ENCODE assay signal across 12 cellular contexts in the genomic region with DNA sequence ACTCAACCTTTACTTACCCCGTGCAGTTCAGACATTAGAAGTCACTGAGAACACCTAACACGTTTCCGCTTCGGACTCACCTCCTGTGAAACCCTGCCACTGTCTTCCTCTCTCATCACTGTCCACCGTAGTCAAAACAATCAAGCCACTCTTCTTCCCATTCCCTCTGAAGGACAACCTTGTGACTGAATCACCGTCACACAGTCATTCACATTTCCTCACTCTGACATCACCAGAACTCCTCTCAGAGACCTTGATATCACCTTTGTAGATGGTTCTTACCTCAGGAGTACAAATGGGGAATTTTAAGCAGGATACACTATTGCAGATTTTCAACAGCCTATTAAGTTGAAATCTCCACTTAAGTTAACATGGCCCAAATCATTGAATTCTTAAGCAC. TPM values are rescaled to one million over a fixed set of nuclear protein-coding genes. Genes with fewer than 3 reads are reported as not detected.
DNase-seq lines count a peak whose midpoint lies in the region; ATAC-seq, FAIRE-seq and TF ChIP-seq lines count a peak whose summit lies in the region.
"Had no signal": no experiment of that assay in that cellular context is flagged by ENCODE, and none has a peak within 500 bp of the region (broad histone marks: within the 10 kb centered on the region; RNA-seq: fewer than 3 reads in every experiment).

No MANE protein-coding gene starts in this region.

- H2AFZ ChIP-seq in HepG2 (ENCODE audit: low read length): no peak overlapping the region

- H3K36me3 ChIP-seq in HepG2 (replicated peaks in 1 of 2; ENCODE audit: control insufficient read depth in 1 of 2, insufficient read depth in 2 of 2, low read length in 2 of 2): no peaks in the 10 kb centered on the region
- no peaks in the 10 kb centered on the region for H3K36me3 ChIP-seq in right lobe of liver
- peaks cover 8% of the 10 kb centered on the region; the same call in 1 of the 2 replicates for H3K36me3 ChIP-seq in iPS-20b (ENCODE audit: insufficient read depth, low read depth, low read length)

- H3K27me3 ChIP-seq in HepG2 (ENCODE audit: control insufficient read depth in 1 of 2, insufficient read depth in 2 of 2, low read length in 2 of 2): no peaks in the 10 kb centered on the region
- H3K27me3 ChIP-seq in right lobe of liver: no peaks in the 10 kb centered on the region
- H3K27me3 ChIP-seq in iPS-20b (ENCODE audit: insufficient read depth, low read length): no peaks in the 10 kb centered on the region

- H3K4me3 ChIP-seq in HepG2 (replicated peaks in 1 of 3; ENCODE audit: insufficient read depth in 1 of 3, low read depth in 2 of 3, low read length in 3 of 3) (0 out of 6 replicates have a peak overlapping the region, but pooled peaks of 1 of the 3 experiments have one; percentile 76), right lobe of liver (no peak overlapping the region), iPS-20b (ENCODE audit: low read length) (peak overlapping the region; percentile 81)

- H3K36me3 Mint-ChIP-seq in activated B cell treated with CpG ODN at 0.5 μM for 24 hours (ENCODE audit: low read depth): peaks cover 7% of the 10 kb centered on the region

- DNase-seq in HepG2 (ENCODE audit: low spot score) (no peak), right lobe of liver (no peak), activated B cell treated with CpG ODN at 0.5 μM for 24 hours (no peak), RWPE1 (ENCODE audit: low spot score) (no peak), putamen (ENCODE audit: low spot score) (no peak), NCI-H774 (lab: John Stamatoyannopoulos, UW) (no peak), dedifferentiated amniotic fluid mesenchymal stem cell (ENCODE audit: extremely low spot score) (no peak)
- DNase-seq: activated gamma-delta T cell, head of caudate nucleus, NCI-H1694 treated with DMSO at 0.1 percent for 48 hours, T1000 had no signal

- no peak for TF ChIP-seq RAD21 in HepG2 (CRISPR knock-in tag; IDR thresholded peaks at IDR 0.05)

- no peak for FAIRE-seq in HepG2 (lab: Jason Lieb, UNC)

- no peak for TF ChIP-seq EP300 in HepG2 (IDR thresholded peaks at IDR 0.05; ENCODE audit: low read depth in 2 of 2, low read length in 2 of 2)
- no peak for TF ChIP-seq EP300 in HepG2 (CRISPR knock-in tag; IDR thresholded peaks at IDR 0.05; ENCODE audit: borderline replicate concordance)

- TF ChIP-seq POLR2A in HepG2 (IDR thresholded peaks at IDR 0.05; ENCODE audit: insufficient read depth in 1 of 2, low read depth in 2 of 2, low read length in 2 of 2) (no peak), right lobe of liver (IDR thresholded peaks at IDR 0.05) (no peak)

- H3K27ac ChIP-seq in HepG2 (ENCODE audit: extremely low read length, insufficient read depth, low read length): no peak overlapping the region
- H3K27ac ChIP-seq in right lobe of liver: no peak overlapping the region
- H3K27ac ChIP-seq in iPS-20b (ENCODE audit: low read length): no peak overlapping the region
- H3K27ac ChIP-seq in RWPE1: no peak overlapping the region

- ATAC-seq in HepG2 (no peak), right lobe of liver (no peak), activated B cell treated with CpG ODN at 0.5 μM for 24 hours (ENCODE audit: low read depth) (no peak)

- no peak overlapping the region for H3K27ac Mint-ChIP-seq in activated B cell treated with CpG ODN at 0.5 μM for 24 hours

- BruUV-seq in HepG2 (replicated peaks; lab: Mats Ljungman, UMichigan): no TSS peak

- in situ Hi-C loops in HepG2 (cut with HindIII; ENCODE audit: extremely low pct_ligation_motif_present, low pct_unique_long_range_greater_than_20kb): loop anchor here (5.0 kb wide), 1 partner anchor 58 kb away; the partner anchor contains the start of gene KBTBD7

- H3K9me3 ChIP-seq in HepG2 (ENCODE audit: low read length): no peaks in the 10 kb centered on the region
- H3K9me3 ChIP-seq in right lobe of liver: no peaks in the 10 kb centered on the region
- no peaks in the 10 kb centered on the region for H3K9me3 ChIP-seq in iPS-20b (ENCODE audit: insufficient read depth, low read depth, low read length)

- H3K4me1 Mint-ChIP-seq in activated B cell treated with CpG ODN at 0.5 μM for 24 hours: peaks cover 42% of the 10 kb centered on the region

- H3K9me3 Mint-ChIP-seq in activated B cell treated with CpG ODN at 0.5 μM for 24 hours: no peaks in the 10 kb centered on the region

- H3K27me3 Mint-ChIP-seq in activated B cell treated with CpG ODN at 0.5 μM for 24 hours: no peaks in the 10 kb centered on the region

- H3K4me3 Mint-ChIP-seq in activated B cell treated with CpG ODN at 0.5 μM for 24 hours: peak overlapping the region; percentile 98

- intact Hi-C loops in HepG2 (cut with micrococcal nuclease; ENCODE audit: unreplicated experiment): loop anchor here (2.0 kb wide), 1 partner anchor 73 kb away; the partner anchor contains the start of gene WBP4
- intact Hi-C loops in right lobe of liver (cut with DNase I): loop anchor here (10.0 kb wide), 1 partner anchor 61 kb away; the partner anchor contains the start of gene KBTBD7 (in 2 of the 2)
- intact Hi-C loops in activated B cell treated with CpG ODN at 0.5 μM for 24 hours (cut with micrococcal nuclease): loop anchor here (2.0 to 5.0 kb wide), 3 partner anchors 57 to 212 kb away; no protein-coding TSS in a partner anchor

- peak overlapping the region; percentile 71 for H3K4me2 ChIP-seq in HepG2 (ENCODE audit: low read depth, low read length)

- POLR2A ChIA-PET in HepG2 (lab: Yijun Ruan, JAX) (interaction anchor here (1.6 kb wide), 1 partner anchor 125 kb away, joined by 4 read pairs; no protein-coding TSS in a partner anchor), activated B cell treated with CpG ODN at 0.5 μM for 24 hours (lab: Charles Lee) (interaction anchor here (0.7 kb wide), 1 partner anchor 64 kb away, joined by 3 read pairs; no protein-coding TSS in a partner anchor), RWPE1 (lab: Yijun Ruan, JAX; ENCODE audit: low non-redundant PET) (no interaction called here)

- CTCF ChIA-PET in HepG2 (lab: Yijun Ruan, JAX; ENCODE audit: low intra/inter-chr PET ratio, low total read pairs): no interaction called here
- CTCF ChIA-PET in activated B cell treated with CpG ODN at 0.5 μM for 24 hours (lab: Charles Lee): no interaction called here
- CTCF ChIA-PET in RWPE1 (lab: Yijun Ruan, JAX): no interaction called here

- 95% methylated on average over 6 of the region's 6 CpGs for WGBS in HepG2 (ENCODE audit: low lambda C conversion rate)
- WGBS in right lobe of liver (ENCODE audit: insufficient coverage, low coverage, low lambda C conversion rate, missing lambda C conversion rate): 94% methylated on average over 6 of the region's 6 CpGs

- TF ChIP-seq CTCF in HepG2 (CRISPR knock-in tag; IDR thresholded peaks at IDR 0.05) (no peak), right lobe of liver (IDR thresholded peaks at IDR 0.05) (no peak), activated B cell treated with CpG ODN at 0.5 μM for 24 hours (IDR thresholded peaks at IDR 0.05) (no peak), RWPE1 (conservative IDR thresholded peaks at IDR 0.05; ENCODE audit: low read depth) (no peak)

- H3K4me1 ChIP-seq in HepG2 (ENCODE audit: insufficient read depth, low read length): peaks cover 41% of the 10 kb centered on the region
- H3K4me1 ChIP-seq in right lobe of liver: peaks cover 0 to 15% (median 0%) of the 10 kb centered on the region in 4 donors
- peaks cover 15% of the 10 kb centered on the region for H3K4me1 ChIP-seq in iPS-20b (ENCODE audit: insufficient read depth, low read length)

- H3K79me2 ChIP-seq in HepG2 (ENCODE audit: insufficient read depth, low read length): peaks cover 32% of the 10 kb centered on the region

- H3K9ac ChIP-seq in HepG2 (ENCODE audit: insufficient read depth, low read depth, low read length) (no peak overlapping the region; the same call in 1 of the 2 replicates), iPS-20b (ENCODE audit: low read depth, low read length) (no peak overlapping the region)

- no peaks in the 10 kb centered on the region; the same call in 1 of the 2 replicates for H4K20me1 ChIP-seq in HepG2 (ENCODE audit: insufficient read depth, low read length)

TF ChIP-seq in HepG2, 621 proteins besides CTCF, POLR2A, EP300 and RAD21 (continues in another document):
- no peak for TF ChIP-seq ZFP36L1 (CRISPR knock-in tag; IDR thresholded peaks at IDR 0.05)
- TF ChIP-seq, protein P1, sequence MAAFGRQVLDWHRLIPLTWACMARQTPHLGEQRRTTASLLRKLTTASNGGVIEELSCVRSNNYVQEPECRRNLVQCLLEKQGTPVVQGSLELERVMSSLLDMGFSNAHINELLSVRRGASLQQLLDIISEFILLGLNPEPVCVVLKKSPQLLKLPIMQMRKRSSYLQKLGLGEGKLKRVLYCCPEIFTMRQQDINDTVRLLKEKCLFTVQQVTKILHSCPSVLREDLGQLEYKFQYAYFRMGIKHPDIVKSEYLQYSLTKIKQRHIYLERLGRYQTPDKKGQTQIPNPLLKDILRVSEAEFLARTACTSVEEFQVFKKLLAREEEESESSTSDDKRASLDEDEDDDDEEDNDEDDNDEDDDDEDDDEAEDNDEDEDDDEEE (CRISPR knock-in tag; IDR thresholded peaks at IDR 0.05): no peak

RNA-seq across cellular contexts. Expression of gene KBTBD6, which starts 1.3 kb away (rescaled TPM):
- total RNA-seq in HepG2 (2016; rRNA removed; fragmentation: Illumina TruSeq; extraction: Trizol) (12.0 and 18.8 TPM in 2 replicates), right lobe of liver (1 to 10 TPM; 2.3 to 4.7 (median 3.7) TPM), activated B cell treated with CpG ODN at 0.5 μM for 24 hours (5.1 and 6.0 TPM in 2 replicates)
- total RNA-seq in HepG2 (2016; cell fraction: cytosol; rRNA removed; fragmentation: Illumina TruSeq; extraction: Trizol; ENCODE audit: low read depth): 1.2 and 1.4 TPM in 2 replicates
- 12.7 and 18.0 TPM in 2 replicates for total RNA-seq in HepG2 (2016; cell fraction: insoluble cytoplasmic fraction; rRNA removed; fragmentation: Illumina TruSeq; extraction: Trizol)
- 4.9 TPM in 2 replicates for total RNA-seq in HepG2 (2016; cell fraction: membrane; rRNA removed; fragmentation: Illumina TruSeq; extraction: Trizol)
- total RNA-seq in HepG2 (2016; cell fraction: nucleus; rRNA removed; fragmentation: Illumina TruSeq; extraction: Trizol): 7.5 and 7.7 TPM in 2 replicates
- polyA plus RNA-seq in HepG2 (2011; rRNA removed): 4.1 and 4.4 TPM in 2 replicates
- polyA plus RNA-seq in HepG2 (2011; cell fraction: cytosol; rRNA removed): 2.9 and 3.7 TPM in 2 replicates
- 2.3 and 3.0 TPM in 2 replicates for polyA plus RNA-seq in HepG2 (2011; cell fraction: nucleus; rRNA removed)
- 5.1 and 5.6 TPM in 2 replicates for polyA plus RNA-seq in HepG2 (2012)
- 0.51 and 0.53 TPM in 2 replicates for polyA plus RNA-seq in HepG2 (2016; cell fraction: cytosol; fragmentation: Illumina TruSeq; extraction: Trizol; ENCODE audit: low read depth)
- 10.7 and 11.9 TPM in 2 replicates for polyA plus RNA-seq in HepG2 (2016; cell fraction: insoluble cytoplasmic fraction; fragmentation: Illumina TruSeq; extraction: Trizol; ENCODE audit: low read depth)
- polyA plus RNA-seq in HepG2 (2016; cell fraction: membrane; fragmentation: Illumina TruSeq; extraction: Trizol; ENCODE audit: low read depth): 2.0 TPM in 2 replicates
- polyA plus RNA-seq in HepG2 (2016; cell fraction: nucleus; fragmentation: Illumina TruSeq; extraction: Trizol; ENCODE audit: insufficient read depth, low read depth): 8.6 and 8.7 TPM in 2 replicates
- 16.0 and 35.1 TPM in 2 replicates for polyA minus RNA-seq in HepG2 (2011; rRNA and poly(A)+ RNA removed; ENCODE audit: low replicate concordance)
- polyA minus RNA-seq in HepG2 (2011; cell fraction: cytosol; rRNA and poly(A)+ RNA removed): 7.6 and 8.2 TPM in 2 replicates
- polyA minus RNA-seq in HepG2 (2011; cell fraction: nucleus; rRNA and poly(A)+ RNA removed): 4.9 and 5.1 TPM in 2 replicates
